In the genomic region with DNA sequence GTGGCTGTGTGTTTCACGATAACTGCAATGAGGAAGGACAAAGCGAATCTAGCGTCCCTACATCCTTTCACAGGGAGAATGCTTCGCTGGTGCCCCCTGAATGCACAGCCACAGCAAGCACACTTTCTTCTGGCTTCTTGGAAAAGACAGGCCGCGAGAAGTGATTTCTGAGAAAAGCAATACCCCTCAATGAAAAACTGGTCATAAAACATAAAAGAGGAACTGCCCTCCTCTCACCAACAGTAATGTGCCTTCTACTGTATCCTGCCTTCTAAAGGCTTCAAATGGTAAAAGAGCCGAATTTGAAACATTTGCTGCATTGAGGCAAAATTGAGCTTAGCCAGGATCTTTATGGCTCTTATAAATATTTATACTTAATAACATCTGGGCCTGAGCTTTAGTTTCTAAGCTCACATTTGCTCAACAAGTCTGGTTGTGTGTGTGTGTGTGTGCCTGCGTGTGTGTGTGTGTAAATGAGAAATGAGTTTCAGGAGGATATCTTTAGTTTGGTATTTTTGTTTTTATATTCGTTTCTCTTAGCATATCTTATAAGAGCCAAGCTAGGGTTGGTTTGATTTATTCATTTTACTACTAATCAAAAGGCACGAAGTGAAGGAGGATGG, we compare ENCODE assay signal across 1 cellular context.
TF ChIP-seq lines count a peak whose summit lies in the region.

No MANE protein-coding gene starts in this region.

TF ChIP-seq in IMR-90, 13 proteins besides CTCF, POLR2A, EP300 and RAD21:
- TF ChIP-seq, protein P1, sequence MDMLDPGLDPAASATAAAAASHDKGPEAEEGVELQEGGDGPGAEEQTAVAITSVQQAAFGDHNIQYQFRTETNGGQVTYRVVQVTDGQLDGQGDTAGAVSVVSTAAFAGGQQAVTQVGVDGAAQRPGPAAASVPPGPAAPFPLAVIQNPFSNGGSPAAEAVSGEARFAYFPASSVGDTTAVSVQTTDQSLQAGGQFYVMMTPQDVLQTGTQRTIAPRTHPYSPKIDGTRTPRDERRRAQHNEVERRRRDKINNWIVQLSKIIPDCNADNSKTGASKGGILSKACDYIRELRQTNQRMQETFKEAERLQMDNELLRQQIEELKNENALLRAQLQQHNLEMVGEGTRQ (IDR thresholded peaks at IDR 0.05; ENCODE audit: low read depth, low read length) = no peak
- TF ChIP-seq NFE2L2 (IDR thresholded peaks at IDR 0.05; ENCODE audit: low read depth, low read length) (no peak), MAZ (IDR thresholded peaks at IDR 0.05; ENCODE audit: borderline replicate concordance, low read depth, low read length) (no peak), RFX5 (IDR thresholded peaks at IDR 0.05; ENCODE audit: low read depth, low read length) (no peak), FOS (IDR thresholded peaks at IDR 0.05; ENCODE audit: low read depth, low read length) (no peak), CEBPB (IDR thresholded peaks at IDR 0.05; ENCODE audit: low read depth, low read length) (no peak)
- TF ChIP-seq, protein P2, sequence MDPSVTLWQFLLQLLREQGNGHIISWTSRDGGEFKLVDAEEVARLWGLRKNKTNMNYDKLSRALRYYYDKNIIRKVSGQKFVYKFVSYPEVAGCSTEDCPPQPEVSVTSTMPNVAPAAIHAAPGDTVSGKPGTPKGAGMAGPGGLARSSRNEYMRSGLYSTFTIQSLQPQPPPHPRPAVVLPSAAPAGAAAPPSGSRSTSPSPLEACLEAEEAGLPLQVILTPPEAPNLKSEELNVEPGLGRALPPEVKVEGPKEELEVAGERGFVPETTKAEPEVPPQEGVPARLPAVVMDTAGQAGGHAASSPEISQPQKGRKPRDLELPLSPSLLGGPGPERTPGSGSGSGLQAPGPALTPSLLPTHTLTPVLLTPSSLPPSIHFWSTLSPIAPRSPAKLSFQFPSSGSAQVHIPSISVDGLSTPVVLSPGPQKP (IDR thresholded peaks at IDR 0.05; ENCODE audit: borderline replicate concordance, low read depth, low read length) = no peak
